ENCODE assay signal across 24 cellular contexts in genomic region chr1:43507296-43508295, GRCh38. TPM values are rescaled to one million over a fixed set of nuclear protein-coding genes. Genes with fewer than 3 reads are reported as not detected.
A peak's percentile ranks its signal among the peaks of the same experiment; 100 is the strongest.
DNase-seq lines count a peak whose midpoint lies in the region; ATAC-seq, FAIRE-seq and TF ChIP-seq lines count a peak whose summit lies in the region.
"Had no signal": no experiment of that assay in that cellular context is flagged by ENCODE, and none has a peak within 500 bp of the region (broad histone marks: within the 10 kb centered on the region; RNA-seq: fewer than 3 reads in every experiment).

No MANE protein-coding gene starts in this region.

- no peak for ATAC-seq in natural killer cell treated with Interleukin-12 subunit alpha and Interleukin-12 subunit beta and Interleukin-15 and Interleukin-18, amount 100 ng/mL, for 72 hours
- no peak for ATAC-seq in HG02981 (IDR thresholded peaks at IDR 0.05; ENCODE audit: unreplicated experiment)
- ATAC-seq: Panc1, T-cell had no signal

- no peaks in the 10 kb centered on the region for H3K36me3 ChIP-seq in bronchial epithelial cell (ENCODE audit: control insufficient read depth, insufficient read depth, low read length)
- H3K36me3 ChIP-seq: BLaER1 treated with 17β-estradiol and CSF1 and Interleukin-3, amounts not matched to agents 10 nM and 100 nM had no signal

- H3K4me3 ChIP-seq in bronchial epithelial cell (ENCODE audit: low read depth, low read length), result no peak overlapping the region
- H3K4me3 ChIP-seq: A549; BLaER1 treated with 17β-estradiol and CSF1 and Interleukin-3, amounts not matched to agents 10 nM and 100 nM had no signal

- H3K27me3 ChIP-seq in bronchial epithelial cell (ENCODE audit: control insufficient read depth, insufficient read depth, low read length), result no peaks in the 10 kb centered on the region
- H3K27me3 ChIP-seq: BLaER1 treated with 17β-estradiol and CSF1 and Interleukin-3, amounts not matched to agents 10 nM and 100 nM had no signal

- H3K27me3 Mint-ChIP-seq in osteocyte (ENCODE audit: unreplicated experiment), result no peaks in the 10 kb centered on the region
- peaks cover 0 to 10% of the 10 kb centered on the region in 2 donors for H3K27me3 Mint-ChIP-seq in natural killer cell treated with Interleukin-12 subunit alpha and Interleukin-12 subunit beta and Interleukin-15 and Interleukin-18, amount 100 ng/mL, for 72 hours

- TF ChIP-seq CTCF in GM10266 (IDR thresholded peaks at IDR 0.05; ENCODE audit: control insufficient read depth, insufficient read depth, low read depth, missing control alignments) (no peak), bronchial epithelial cell (IDR thresholded peaks at IDR 0.05; ENCODE audit: insufficient read depth, low read length, severe bottlenecking) (no peak), osteocyte (IDR thresholded peaks at IDR 0.05) (no peak)

- H3K4me3 Mint-ChIP-seq in osteocyte (ENCODE audit: unreplicated experiment), result no peak overlapping the region
- H3K4me3 Mint-ChIP-seq in natural killer cell treated with Interleukin-12 subunit alpha and Interleukin-12 subunit beta and Interleukin-15 and Interleukin-18, amount 100 ng/mL, for 72 hours, result no peak overlapping the region
- H3K4me3 Mint-ChIP-seq: CD4-positive, alpha-beta T cell; T-cell had no signal

- peak; percentile 13 for FAIRE-seq in bronchial epithelial cell (lab: Jason Lieb, UNC)
- FAIRE-seq: A549, D721Med, G401.6, GM12891, HTR-8/SVneo had no signal

- no peaks in the 10 kb centered on the region for H3K36me3 Mint-ChIP-seq in osteocyte (ENCODE audit: unreplicated experiment)
- H3K36me3 Mint-ChIP-seq in natural killer cell treated with Interleukin-12 subunit alpha and Interleukin-12 subunit beta and Interleukin-15 and Interleukin-18, amount 100 ng/mL, for 72 hours, result no peaks in the 10 kb centered on the region
- H3K36me3 Mint-ChIP-seq: T-cell had no signal

- H3K27ac Mint-ChIP-seq in osteocyte (ENCODE audit: unreplicated experiment), result no peak overlapping the region
- no peak overlapping the region for H3K27ac Mint-ChIP-seq in natural killer cell treated with Interleukin-12 subunit alpha and Interleukin-12 subunit beta and Interleukin-15 and Interleukin-18, amount 100 ng/mL, for 72 hours
- H3K27ac Mint-ChIP-seq: CD4-positive, alpha-beta T cell; T-cell had no signal

- DNase-seq in GM10266 (ENCODE audit: extremely low spot score) (peak; percentile 5), NCI-H1694 treated with DMSO at 0.1 percent for 48 hours (lab: John Stamatoyannopoulos, UW) (peak; percentile 54), bronchial epithelial cell (ENCODE audit: low read depth) (no peak), osteocyte (ENCODE audit: extremely low spot score, unreplicated experiment) (peak; percentile 71), HuH-7.5 (ENCODE audit: low spot score) (no peak)
- no peak for DNase-seq in natural killer cell treated with Interleukin-12 subunit alpha and Interleukin-12 subunit beta and Interleukin-15 and Interleukin-18, amount 100 ng/mL, for 72 hours (ENCODE audit: low spot score)
- DNase-seq: AML-193; CD4-positive, alpha-beta T cell; H7; KG1; MM.1S; NCI-H187; NCI-H2081 treated with DMSO at 0.1 percent for 48 hours; NCI-H526; SHP77; T-cell had no signal

- no peaks in the 10 kb centered on the region for H3K4me1 Mint-ChIP-seq in osteocyte (ENCODE audit: unreplicated experiment)
- peaks cover 0 to 2% of the 10 kb centered on the region in 2 donors for H3K4me1 Mint-ChIP-seq in natural killer cell treated with Interleukin-12 subunit alpha and Interleukin-12 subunit beta and Interleukin-15 and Interleukin-18, amount 100 ng/mL, for 72 hours (ENCODE audit: low read depth in 2 of 2)
- H3K4me1 Mint-ChIP-seq: T-cell had no signal

- no peaks in the 10 kb centered on the region for H3K9me3 Mint-ChIP-seq in osteocyte (ENCODE audit: unreplicated experiment)
- H3K9me3 Mint-ChIP-seq in natural killer cell treated with Interleukin-12 subunit alpha and Interleukin-12 subunit beta and Interleukin-15 and Interleukin-18, amount 100 ng/mL, for 72 hours, result no peaks in the 10 kb centered on the region
- H3K9me3 Mint-ChIP-seq: CD4-positive, alpha-beta T cell had no signal

RNA-seq across cellular contexts. Expression of gene PTPRF, which starts 23.1 kb away (rescaled TPM):
- total RNA-seq in bronchial epithelial cell (127 and 202 TPM in 2 replicates), osteocyte (37.3 and 45.1 TPM in 2 replicates)
- total RNA-seq in natural killer cell treated with Interleukin-12 subunit alpha and Interleukin-12 subunit beta and Interleukin-15 and Interleukin-18, amount 100 ng/mL, for 72 hours, result 1 to 10 TPM in 1 of 2 donors, under 1 TPM in 1; 0.33 to 1.3 TPM

RNA-seq across cellular contexts. Expression of gene HYI, which starts 53.9 kb away (rescaled TPM):
- 21.8 and 28.7 TPM in 2 replicates for total RNA-seq in bronchial epithelial cell
- total RNA-seq in osteocyte, result 43.2 and 45.9 TPM in 2 replicates
- total RNA-seq in natural killer cell treated with Interleukin-12 subunit alpha and Interleukin-12 subunit beta and Interleukin-15 and Interleukin-18, amount 100 ng/mL, for 72 hours, result 10 to 100 TPM; 13.4 to 15.0 TPM

Comparison
In these comparisons a context has a peak if more than half of its experiments do, and no peak if none do; other contexts are left out.
1. DNase-seq: peak in GM10266 (single experiment), NCI-H1694 treated with DMSO at 0.1 percent for 48 hours (single experiment) and osteocyte (single experiment); none in bronchial epithelial cell (single experiment), natural killer cell treated with Interleukin-12 subunit alpha and Interleukin-12 subunit beta and Interleukin-15 and Interleukin-18, amount 100 ng/mL, for 72 hours (single experiment) and HuH-7.5 (single experiment).
2. RNA of gene PTPRF, which starts 23.1 kb away (total RNA-seq): 127 to 202 TPM in bronchial epithelial cell and 37.3 to 45.1 TPM in osteocyte; 0.33 to 1.3 TPM in natural killer cell treated with Interleukin-12 subunit alpha and Interleukin-12 subunit beta and Interleukin-15 and Interleukin-18, amount 100 ng/mL, for 72 hours; every median in the first group is over 10 times any median in the second.